Comparison of ENCODE assay signal across 8 cellular contexts in genomic region chr2:231191896-231192872, GRCh38. TPM values are rescaled to one million over a fixed set of nuclear protein-coding genes. Genes with fewer than 3 reads are reported as not detected.
A peak's percentile ranks its signal among the peaks of the same experiment; 100 is the strongest.
DNase-seq lines count a peak whose midpoint lies in the region; ATAC-seq and TF ChIP-seq lines count a peak whose summit lies in the region.

No MANE protein-coding gene starts in this region.

- peak; percentile 78 for DNase-seq in ELF-1 (ENCODE audit: low read depth, low spot score)
- peak; percentile 81 for DNase-seq in NCI-H82 (lab: John Stamatoyannopoulos, UW)
- DNase-seq in dorsolateral prefrontal cortex = peak in 2 of 10 donors; percentile 29 to 51
- peak; percentile 60 to 77 (median 64) for DNase-seq in mucosa of descending colon
- no peak for DNase-seq in T-helper 2 cell
- DNase-seq in stimulated activated naive CD4-positive, alpha-beta T cell (lab: John Stamatoyannopoulos, UW) = no peak

- H3K36me3 ChIP-seq in mucosa of descending colon (ENCODE audit: low read depth) = no peaks in the 10 kb centered on the region

- no peaks in the 10 kb centered on the region for H3K9me3 ChIP-seq in mucosa of descending colon

- TF ChIP-seq POLR2A in GM18505 (IDR thresholded peaks at IDR 0.05; ENCODE audit: borderline replicate concordance, extremely low read depth, insufficient read depth, insufficient read length) = no peak

- peak overlapping the region in 10 of 59 donors; percentile 6 to 91 (median 40) for H3K27ac ChIP-seq in dorsolateral prefrontal cortex

- peaks cover 6% of the 10 kb centered on the region for H3K4me1 ChIP-seq in mucosa of descending colon (ENCODE audit: low read depth)

- intact Hi-C loops in dorsolateral prefrontal cortex (cut with DNase I) (loop anchor here in 1 of 2 donors (10.0 kb wide), 1 partner anchor 87 kb away; no protein-coding TSS in a partner anchor), mucosa of descending colon (cut with DNase I, micrococcal nuclease) (no loop called here)

- peaks cover 0 to 8% (median 0%) of the 10 kb centered on the region in 45 donors for H3K27me3 ChIP-seq in dorsolateral prefrontal cortex

- TF ChIP-seq CTCF in dorsolateral prefrontal cortex (IDR thresholded peaks at IDR 0.05 in 54 of 56, conservative IDR thresholded peaks at IDR 0.05 in 2 of 56; ENCODE audit: low read depth in 1 of 56, partially characterized antibody in 56 of 56) (peak in 49 of 56 donors; percentile 15 to 62 (median 39)), mucosa of descending colon (IDR thresholded peaks at IDR 0.05) (no peak)

- H3K4me3 ChIP-seq in dorsolateral prefrontal cortex (no peak overlapping the region), mucosa of descending colon (no peak overlapping the region)

- peak; percentile 60 for ATAC-seq in mucosa of descending colon
- no peak for ATAC-seq in GM18868 (IDR thresholded peaks at IDR 0.05; ENCODE audit: unreplicated experiment)
- ATAC-seq in GM18505 (IDR thresholded peaks at IDR 0.05; ENCODE audit: unreplicated experiment) = no peak

RNA-seq across cellular contexts. Expression of gene ARMC9, which starts 6.2 kb away (rescaled TPM):
- total RNA-seq in dorsolateral prefrontal cortex = 10 to 100 TPM; 18.3 to 77.0 (median 52.4) TPM
- total RNA-seq in mucosa of descending colon = 10 to 100 TPM; 10.9 to 32.2 (median 11.9) TPM

Comparison
In these comparisons a context has a peak if more than half of its experiments do, and no peak if none do; other contexts are left out.
1. DNase-seq: peak in ELF-1 (single experiment), NCI-H82 (single experiment) and mucosa of descending colon (3 of 3); none in T-helper 2 cell (0 of 5) and stimulated activated naive CD4-positive, alpha-beta T cell (0 of 6).